Comparison of ENCODE assay signal across 1 cellular context in genomic region chr1:226211181-226211580, GRCh38.
TF ChIP-seq lines count a peak whose summit lies in the region.

No MANE protein-coding gene starts in this region.

TF ChIP-seq in K562, 482 proteins besides CTCF, POLR2A, EP300 and RAD21:
- TF ChIP-seq BDP1 (IDR thresholded peaks at IDR 0.05; ENCODE audit: insufficient read depth, insufficient read length) (no peak), ZNF507 (tag; conservative IDR thresholded peaks at IDR 0.05) (no peak), SAFB (IDR thresholded peaks at IDR 0.05; ENCODE audit: borderline replicate concordance, low read depth, low read length) (no peak), HMG20A (CRISPR knock-in tag; conservative IDR thresholded peaks at IDR 0.05) (no peak), FOXK1 (CRISPR knock-in tag; IDR thresholded peaks at IDR 0.05; ENCODE audit: borderline replicate concordance) (no peak), RBM22 (IDR thresholded peaks at IDR 0.05; ENCODE audit: low read depth, low read length, poor library complexity, severe bottlenecking) (no peak), NFIX (CRISPR knock-in tag; IDR thresholded peaks at IDR 0.05; ENCODE audit: low read depth) (0 out of 2 replicates have a peak, but pooled peaks have one; percentile 6)
TF ChIP-seq in K562: peak in this region for 1.
